Comparison of ENCODE assay signal across 8 cellular contexts in the genomic region with DNA sequence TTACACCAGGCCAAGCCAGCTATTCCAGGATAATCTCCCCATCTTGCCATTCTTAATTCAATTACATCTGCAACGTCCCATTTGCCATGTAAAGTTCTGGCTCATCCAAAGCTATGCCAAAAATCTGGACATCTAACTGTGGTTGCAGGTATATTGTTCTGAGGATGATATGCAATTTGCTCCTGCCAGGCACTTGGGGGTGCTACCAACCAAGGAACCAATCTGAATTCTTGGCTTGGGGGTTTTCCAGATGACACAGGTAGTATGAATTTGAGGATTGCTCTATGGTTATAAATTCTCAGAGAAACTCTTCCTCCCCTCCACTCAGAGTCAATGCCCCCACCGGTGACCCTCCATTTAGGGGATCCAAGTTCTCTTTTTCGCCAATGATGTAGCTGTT. TPM values are rescaled to one million over a fixed set of nuclear protein-coding genes. Genes with fewer than 3 reads are reported as not detected.
DNase-seq lines count a peak whose midpoint lies in the region; ATAC-seq and TF ChIP-seq lines count a peak whose summit lies in the region.

No MANE protein-coding gene starts in this region.

- CTCF ChIA-PET in BJ (lab: Yijun Ruan, JAX): interaction anchor here (0.6 to 8.2 kb wide), 13 partner anchors 10 to 440 kb away, joined by 3 to 114 read pairs (median 3); partner anchors contain the start of gene IL17D

- H3F3A ChIP-seq in GM23338 (replicated peaks; ENCODE audit: low read depth): no peaks in the 10 kb centered on the region

- peaks cover 1% of the 10 kb centered on the region; the same call in 1 of the 2 replicates for H3K36me3 ChIP-seq in BJ (ENCODE audit: control insufficient read depth, insufficient read depth, low read length)
- no peaks in the 10 kb centered on the region for H3K36me3 ChIP-seq in GM23338 (ENCODE audit: insufficient read depth)
- no peaks in the 10 kb centered on the region for H3K36me3 ChIP-seq in WERI-Rb-1
- peaks cover 0 to 12% (median 0%) of the 10 kb centered on the region in 3 donors for H3K36me3 ChIP-seq in esophagus squamous epithelium

- POLR2A ChIA-PET in BJ (lab: Charles Lee): no interaction called here

- no peak overlapping the region for H3K27ac Mint-ChIP-seq in GM23338

- H3K36me3 Mint-ChIP-seq in GM23338 (ENCODE audit: low read depth): no peaks in the 10 kb centered on the region

- ATAC-seq in GM23338 (peak; percentile 47), GM19328 (IDR thresholded peaks at IDR 0.05; ENCODE audit: unreplicated experiment) (no peak), HG02678 (IDR thresholded peaks at IDR 0.05; ENCODE audit: unreplicated experiment) (no peak)

- H3K27me3 ChIP-seq in BJ (ENCODE audit: control insufficient read depth, insufficient read depth, low read length) (no peaks in the 10 kb centered on the region), GM23338 (ENCODE audit: insufficient read depth) (no peaks in the 10 kb centered on the region), WERI-Rb-1 (ENCODE audit: insufficient read depth, low read depth, severe bottlenecking) (no peaks in the 10 kb centered on the region), esophagus squamous epithelium (no peaks in the 10 kb centered on the region)

- intact Hi-C loops in esophagus squamous epithelium (cut with DNase I): loop anchor here (10.0 kb wide), 3 partner anchors 212 to 432 kb away; partner anchors contain the start of gene IL17D

- no peak overlapping the region for H3K4me3 Mint-ChIP-seq in GM23338

- H3K4me3 ChIP-seq in BJ (ENCODE audit: low read depth, low read length) (no peak overlapping the region), GM23338 (no peak overlapping the region), WERI-Rb-1 (ENCODE audit: low read depth, low read length) (no peak overlapping the region), esophagus squamous epithelium (no peak overlapping the region)

- no peaks in the 10 kb centered on the region for H4K20me1 ChIP-seq in GM23338 (replicated peaks; ENCODE audit: insufficient read depth)

- TF ChIP-seq CTCF in BJ (IDR thresholded peaks at IDR 0.05; ENCODE audit: insufficient read depth, low read depth, low read length) (peak; percentile 51), GM23338 (conservative IDR thresholded peaks at IDR 0.05; ENCODE audit: low read depth in 2 of 2) (peak; percentile 70 to 76), WERI-Rb-1 (IDR thresholded peaks at IDR 0.05; ENCODE audit: low read depth, low read length) (peak; percentile 60), esophagus squamous epithelium (IDR thresholded peaks at IDR 0.05) (peak in 4 of 6 experiments; percentile 25 to 61 (median 40))

- H3K79me2 ChIP-seq in GM23338 (replicated peaks; ENCODE audit: insufficient read depth): no peaks in the 10 kb centered on the region

- peaks cover 3% of the 10 kb centered on the region for H3K27me3 Mint-ChIP-seq in GM23338 (ENCODE audit: insufficient read depth, low read depth, poor library complexity)

- H3K9me3 ChIP-seq in WERI-Rb-1 (ENCODE audit: severe bottlenecking) (no peaks in the 10 kb centered on the region), esophagus squamous epithelium (no peaks in the 10 kb centered on the region)

- H3K4me1 ChIP-seq in GM23338 (ENCODE audit: insufficient read depth): no peaks in the 10 kb centered on the region
- peaks cover 0 to 45% (median 8%) of the 10 kb centered on the region in 3 donors for H3K4me1 ChIP-seq in esophagus squamous epithelium

- 0 out of 2 replicates have a peak, but pooled peaks cover 2% of the 10 kb centered on the region for H3K9me2 ChIP-seq in GM23338 (ENCODE audit: insufficient read depth)

- 64 to 72% methylated on average over 3 of the region's 3 CpGs for WGBS in esophagus squamous epithelium, 2 donors

- H3K27ac ChIP-seq in GM23338 (ENCODE audit: low read depth) (no peak overlapping the region), WERI-Rb-1 (no peak overlapping the region), esophagus squamous epithelium (no peak overlapping the region)

- H3K9me3 Mint-ChIP-seq in GM23338: no peaks in the 10 kb centered on the region

- no peak overlapping the region for H3K4me2 ChIP-seq in GM23338

- no peak overlapping the region for H2AFZ ChIP-seq in GM23338

- peaks cover 8% of the 10 kb centered on the region for H3K4me1 Mint-ChIP-seq in GM23338

- TF ChIP-seq POLR2A in esophagus squamous epithelium (IDR thresholded peaks at IDR 0.05): no peak

- no peak for DNase-seq in BJ (ENCODE audit: low read depth)
- DNase-seq in GM23338 (ENCODE audit: low spot score): peak; percentile 62
- DNase-seq in WERI-Rb-1: peak; percentile 48
- DNase-seq in esophagus squamous epithelium (lab: John Stamatoyannopoulos, UW): no peak
- peak; percentile 27 for DNase-seq in stimulated activated CD4-positive, alpha-beta T cell treated with anti-CD3 and anti-CD28 coated beads, Interleukin-2, amount 100 ng/mL, for 4 hours (ENCODE audit: low read depth)
- DNase-seq in superior temporal gyrus (ENCODE audit: extremely low spot score): no peak

TF ChIP-seq in GM23338, 12 proteins besides CTCF, POLR2A, EP300 and RAD21:
- TF ChIP-seq ZNF331 (CRISPR knock-in tag; IDR thresholded peaks at IDR 0.05; ENCODE audit: low read depth) (no peak), STAT1 (IDR thresholded peaks at IDR 0.05; ENCODE audit: unreplicated experiment) (no peak), JUNB (IDR thresholded peaks at IDR 0.05; ENCODE audit: unreplicated experiment) (no peak), EZH2 (IDR thresholded peaks at IDR 0.05; ENCODE audit: low read depth, unreplicated experiment) (no peak), NANOG (IDR thresholded peaks at IDR 0.05; ENCODE audit: borderline replicate concordance) (no peak), ETS1 (IDR thresholded peaks at IDR 0.05) (no peak), EZH2phosphoT487 (IDR thresholded peaks at IDR 0.05; ENCODE audit: unreplicated experiment) (no peak), POLR2AphosphoS5 (IDR thresholded peaks at IDR 0.05; ENCODE audit: low read depth) (no peak)

RNA-seq across cellular contexts. Expression of gene CRYL1, which starts 33.0 kb away (rescaled TPM):
- 25.6 and 30.6 TPM in 2 replicates for polyA plus RNA-seq in BJ (2011; rRNA removed)
- polyA minus RNA-seq in BJ (2011; rRNA and poly(A)+ RNA removed): 9.1 and 13.5 TPM in 2 replicates
- total RNA-seq in GM23338 (2014; rRNA removed; shearing (Covaris generic)): 2.6 and 5.0 TPM in 2 replicates
- polyA plus RNA-seq in GM23338 (2016; fragmentation: Nextera tagmentation; extraction: Ambion mirVana): 2.2 and 3.1 TPM in 2 replicates
- total RNA-seq in esophagus squamous epithelium: 10 to 100 TPM; 12.5 to 41.2 (median 24.4) TPM

Comparison
In these comparisons a context has a peak if more than half of its experiments do, and no peak if none do; other contexts are left out.
1. DNase-seq: peak in GM23338 (single experiment), WERI-Rb-1 (single experiment) and stimulated activated CD4-positive, alpha-beta T cell treated with anti-CD3 and anti-CD28 coated beads, Interleukin-2, amount 100 ng/mL, for 4 hours (single experiment); none in BJ (single experiment), esophagus squamous epithelium (single experiment) and superior temporal gyrus (single experiment).
2. Peak in every context shown above with its lines, with median percentiles within 50 percentile points of each other: CTCF ChIP-seq.